In genomic region chr12:1994429-1995143, GRCh38 we compare ENCODE assay signal across 1 cellular context.
TF ChIP-seq lines count a peak whose summit lies in the region.

No MANE protein-coding gene starts in this region.

TF ChIP-seq in H1, 55 proteins besides CTCF, POLR2A, EP300 and RAD21:
- TF ChIP-seq POLR2AphosphoS5 (IDR thresholded peaks at IDR 0.05; ENCODE audit: low read depth, low read length) (no peak), ATF2 (IDR thresholded peaks at IDR 0.05; ENCODE audit: low read length) (no peak), BRCA1 (IDR thresholded peaks at IDR 0.05; ENCODE audit: low read depth, low read length) (no peak), SIRT6 (IDR thresholded peaks at IDR 0.05; ENCODE audit: low read length) (no peak), RFX5 (IDR thresholded peaks at IDR 0.05; ENCODE audit: borderline replicate concordance, low read depth, low read length) (no peak), NANOG (IDR thresholded peaks at IDR 0.05; ENCODE audit: insufficient read depth, low read depth, low read length, poor library complexity, severe bottlenecking) (no peak), GABPA (IDR thresholded peaks at IDR 0.05; ENCODE audit: borderline replicate concordance, insufficient read depth, low read length) (no peak), RBBP5 (IDR thresholded peaks at IDR 0.05; ENCODE audit: borderline replicate concordance, low read depth, low read length) (no peak)
- TF ChIP-seq, protein P1, sequence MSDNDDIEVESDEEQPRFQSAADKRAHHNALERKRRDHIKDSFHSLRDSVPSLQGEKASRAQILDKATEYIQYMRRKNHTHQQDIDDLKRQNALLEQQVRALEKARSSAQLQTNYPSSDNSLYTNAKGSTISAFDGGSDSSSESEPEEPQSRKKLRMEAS (IDR thresholded peaks at IDR 0.05) = no peak
